In genomic region chr14:35576856-35577255, GRCh38 we compare ENCODE assay signal across 39 cellular contexts. TPM values are rescaled to one million over a fixed set of nuclear protein-coding genes. Genes with fewer than 3 reads are reported as not detected.
"Had no signal": no experiment of that assay in that cellular context is flagged by ENCODE, and none has a peak within 500 bp of the region (broad histone marks: within the 10 kb centered on the region; RNA-seq: fewer than 3 reads in every experiment).

No MANE protein-coding gene starts in this region.

- H3K9ac ChIP-seq: KMS-11 had no signal

- H3K27ac ChIP-seq: brain microvascular endothelial cell, colonic mucosa, KMS-11, SJSA1, VCaP had no signal

- H3K4me1 ChIP-seq: colonic mucosa, SJSA1 had no signal

- DNase-seq: activated CD4-positive, alpha-beta T cell treated with anti-CD3 and anti-CD28 coated beads for 1 hour; activated CD4-positive, alpha-beta T cell treated with anti-CD3 and anti-CD28 coated beads, Interleukin-2, amount 10 ng/mL, durations not matched to agents 24 days and 14 days; activated CD4-positive, alpha-beta T cell treated with anti-CD3 and anti-CD28 coated beads, Interleukin-2, amount 50 U/mL, for 4 hours; activated CD4-positive, CD25-positive, alpha-beta regulatory T cell; activated CD8-positive, alpha-beta T cell treated with anti-CD3 and anti-CD28 coated beads for 36 hours; activated effector memory CD4-positive, alpha-beta T cell treated with anti-CD3 and anti-CD28 coated beads, Interleukin-2, amount 50 U/mL, for 16 hours; activated naive CD4-positive, alpha-beta T cell; activated naive CD4-positive, alpha-beta T cell treated with anti-CD3 and anti-CD28 coated beads, Interleukin-2, amount 50 U/mL, for 16 hours; activated naive CD8-positive, alpha-beta T cell treated with anti-CD3 and anti-CD28 coated beads for 36 hours; activated T-cell treated with anti-CD3 and anti-CD28 coated beads, Interleukin-2, amount 50 U/mL, for 1 hour; activated T-cell treated with anti-CD3 and anti-CD28 coated beads, Interleukin-2, amount 50 U/mL, for 72 hours; amniotic stem cell; aorta; central memory CD4-positive, alpha-beta T cell; colonic mucosa; NCI-H1092 treated with DMSO at 0.1 percent for 48 hours; NCI-H1417; NCI-H146; NCI-H187; NCI-H2029 treated with DMSO at 0.1 percent for 48 hours; NCI-H2107; NCI-H2171; NCI-H526; NCI-H774; RPMI8226; SHP77 treated with DMSO at 0.1 percent for 48 hours; SW 1271; T-helper 1 cell; T-helper 2 cell; T-helper 9 cell had no signal

- H3K4me3 ChIP-seq: colonic mucosa, SJSA1 had no signal

- ATAC-seq: activated CD8-positive, alpha-beta T cell treated with anti-CD3 and anti-CD28 coated beads for 36 hours; activated T-cell treated with anti-CD3 and anti-CD28 coated beads, Interleukin-2, amount 50 U/mL, for 72 hours; activated T-helper 17 cell treated with anti-CD3 and anti-CD28 coated beads, Interleukin-2, amount 50 U/mL, for 72 hours; Panc1 had no signal

- H3K36me3 ChIP-seq: brain microvascular endothelial cell, colonic mucosa, SJSA1 had no signal

- H3K27me3 ChIP-seq: brain microvascular endothelial cell, colonic mucosa, SJSA1 had no signal

- H3K4me2 ChIP-seq: KMS-11 had no signal

- H3K9me3 ChIP-seq: colonic mucosa, SJSA1 had no signal

RNA-seq across cellular contexts. Expression of gene INSM2, which starts 42.9 kb away (rescaled TPM):
- total RNA-seq: activated CD4-positive, alpha-beta T cell treated with anti-CD3 and anti-CD28 coated beads, Interleukin-2, amount 10 ng/mL, durations not matched to agents 24 days and 14 days; activated CD8-positive, alpha-beta memory T cell treated with anti-CD3 and anti-CD28 coated beads for 36 hours; activated CD8-positive, alpha-beta T cell treated with anti-CD3 and anti-CD28 coated beads for 36 hours; activated naive CD8-positive, alpha-beta T cell treated with anti-CD3 and anti-CD28 coated beads for 36 hours; activated T-helper 17 cell treated with anti-CD3 and anti-CD28 coated beads, Interleukin-2, amount 50 U/mL, for 72 hours; aorta; chondrocyte; colonic mucosa; M059J; SJSA1 had no signal
- polyA plus RNA-seq: aorta had no signal
